16 cellular contexts compared by ENCODE assay signal in genomic region chr10:13815766-13816165, GRCh38.
A peak's percentile ranks its signal among the peaks of the same experiment; 100 is the strongest.
DNase-seq lines count a peak whose midpoint lies in the region; ATAC-seq and TF ChIP-seq lines count a peak whose summit lies in the region.
"Had no signal": no experiment of that assay in that cellular context is flagged by ENCODE, and none has a peak within 500 bp of the region (broad histone marks: within the 10 kb centered on the region; RNA-seq: fewer than 3 reads in every experiment).

No MANE protein-coding gene starts in this region.

- no peaks in the 10 kb centered on the region for H3K9me3 ChIP-seq in adipocyte (ENCODE audit: control insufficient read depth, low read length)
- H3K9me3 ChIP-seq in tibial artery, result no peaks in the 10 kb centered on the region
- H3K9me3 ChIP-seq in right lobe of liver, result no peaks in the 10 kb centered on the region
- no peaks in the 10 kb centered on the region for H3K9me3 ChIP-seq in vagina

- H3K27ac Mint-ChIP-seq in HFFc6, result peak overlapping the region; percentile 89
- H3K27ac Mint-ChIP-seq: activated CD8-positive, alpha-beta memory T cell treated with anti-CD3 and anti-CD28 coated beads, Interleukin-2, amount 10 ng/mL, durations not matched to agents 7 days and 5 days; activated naive CD4-positive, alpha-beta T cell treated with anti-CD3 and anti-CD28 coated beads, Interleukin-2, amount 50 U/mL, for 24 hours; naive thymus-derived CD8-positive, alpha-beta T cell had no signal

- intact Hi-C loops in tibial artery (cut with DNase I; ENCODE audit: low total_unique reads) (no loop called here), right lobe of liver (cut with DNase I) (no loop called here), vagina (cut with DNase I) (no loop called here)

- H3K4me3 Mint-ChIP-seq in HFFc6, result peak overlapping the region; percentile 63; the same call in 1 of the 2 replicates
- H3K4me3 Mint-ChIP-seq: activated CD8-positive, alpha-beta memory T cell treated with anti-CD3 and anti-CD28 coated beads, Interleukin-2, amount 10 ng/mL, durations not matched to agents 7 days and 5 days; activated naive CD4-positive, alpha-beta T cell treated with anti-CD3 and anti-CD28 coated beads, Interleukin-2, amount 50 U/mL, for 24 hours; naive thymus-derived CD8-positive, alpha-beta T cell had no signal

- H3K4me1 ChIP-seq in adipocyte (ENCODE audit: control insufficient read depth, insufficient read depth, low read length), result peaks cover 26% of the 10 kb centered on the region
- H3K4me1 ChIP-seq in tibial artery, result peaks cover 0 to 64% (median 16%) of the 10 kb centered on the region in 4 donors
- H3K4me1 ChIP-seq in right lobe of liver, result peaks cover 0 to 5% (median 0%) of the 10 kb centered on the region in 4 donors
- H3K4me1 ChIP-seq in vagina, result peaks cover 12% of the 10 kb centered on the region

- peak overlapping the region; percentile 21 to 64 for H3K27ac ChIP-seq in tibial artery
- H3K27ac ChIP-seq in right lobe of liver, result no peak overlapping the region
- H3K27ac ChIP-seq in vagina, result no peak overlapping the region
- H3K27ac ChIP-seq: SK-N-MC had no signal

- DNase-seq in HFFc6, result peak; percentile 79
- DNase-seq in adipocyte (ENCODE audit: low read depth), result peak; percentile 49
- DNase-seq in fibroblast of pulmonary artery (ENCODE audit: low read depth), result peak; percentile 67
- no peak for DNase-seq in tibial artery
- no peak for DNase-seq in right lobe of liver
- no peak for DNase-seq in vagina (ENCODE audit: extremely low spot score in 2 of 2)
- DNase-seq: activated CD8-positive, alpha-beta memory T cell treated with anti-CD3 and anti-CD28 coated beads, Interleukin-2, amount 10 ng/mL, durations not matched to agents 7 days and 5 days; cortex of kidney; kidney; naive thymus-derived CD8-positive, alpha-beta T cell; right cardiac atrium; stimulated activated CD4-positive, alpha-beta T cell treated with anti-CD3 and anti-CD28 coated beads, Interleukin-2, amount 100 ng/mL, for 48 hours had no signal

- no peak overlapping the region for H3K9ac ChIP-seq in adipocyte (ENCODE audit: low read length)

- H3K27me3 Mint-ChIP-seq in HFFc6 (ENCODE audit: insufficient read depth), result no peaks in the 10 kb centered on the region
- H3K27me3 Mint-ChIP-seq: activated naive CD4-positive, alpha-beta T cell treated with anti-CD3 and anti-CD28 coated beads, Interleukin-2, amount 50 U/mL, for 24 hours had no signal

- TF ChIP-seq POLR2A in right lobe of liver (IDR thresholded peaks at IDR 0.05), result no peak
- no peak for TF ChIP-seq POLR2A in vagina (IDR thresholded peaks at IDR 0.05)

- H3K9me3 Mint-ChIP-seq in HFFc6, result no peaks in the 10 kb centered on the region; the same call in 1 of the 2 replicates

- H3K36me3 ChIP-seq in adipocyte (ENCODE audit: control insufficient read depth, insufficient read depth, low read length, severe bottlenecking) (peaks cover 6% of the 10 kb centered on the region), tibial artery (no peaks in the 10 kb centered on the region), right lobe of liver (no peaks in the 10 kb centered on the region), vagina (no peaks in the 10 kb centered on the region)
- H3K36me3 ChIP-seq: MG63 had no signal

- H3K36me3 Mint-ChIP-seq in HFFc6 (ENCODE audit: low read depth), result peaks cover 32% of the 10 kb centered on the region
- H3K36me3 Mint-ChIP-seq: activated CD8-positive, alpha-beta memory T cell treated with anti-CD3 and anti-CD28 coated beads, Interleukin-2, amount 10 ng/mL, durations not matched to agents 7 days and 5 days had no signal

- H3K4me3 ChIP-seq in adipocyte (ENCODE audit: low read length) (no peak overlapping the region), fibroblast of pulmonary artery (replicated peaks; ENCODE audit: low read depth, low read length) (no peak overlapping the region), tibial artery (no peak overlapping the region), right lobe of liver (no peak overlapping the region), vagina (no peak overlapping the region)
- H3K4me3 ChIP-seq: MG63, SK-N-MC had no signal

- peaks cover 59% of the 10 kb centered on the region for H3K4me1 Mint-ChIP-seq in HFFc6 (ENCODE audit: low read depth)

- ATAC-seq in right lobe of liver (no peak), HG03025 (IDR thresholded peaks at IDR 0.05; ENCODE audit: low FRiP score, unreplicated experiment) (no peak)
- ATAC-seq: activated CD8-positive, alpha-beta memory T cell treated with anti-CD3 and anti-CD28 coated beads, Interleukin-2, amount 10 ng/mL, durations not matched to agents 7 days and 5 days; naive thymus-derived CD8-positive, alpha-beta T cell had no signal

- TF ChIP-seq CTCF in HFFc6 (IDR thresholded peaks at IDR 0.05) (no peak), fibroblast of pulmonary artery (IDR thresholded peaks at IDR 0.05; ENCODE audit: low read length, missing control alignments) (no peak), tibial artery (IDR thresholded peaks at IDR 0.05) (no peak), right lobe of liver (IDR thresholded peaks at IDR 0.05) (no peak), vagina (IDR thresholded peaks at IDR 0.05) (no peak)

- H3K27me3 ChIP-seq in adipocyte (replicated peaks; ENCODE audit: control insufficient read depth, insufficient read depth, low read length), result no peaks in the 10 kb centered on the region
- no peaks in the 10 kb centered on the region for H3K27me3 ChIP-seq in tibial artery
- no peaks in the 10 kb centered on the region for H3K27me3 ChIP-seq in right lobe of liver
- no peaks in the 10 kb centered on the region for H3K27me3 ChIP-seq in vagina
- H3K27me3 ChIP-seq: MG63 had no signal

Comparison
In these comparisons a context has a peak if more than half of its experiments do, and no peak if none do; other contexts are left out.
1. DNase-seq: peak in HFFc6 (single experiment), adipocyte (single experiment) and fibroblast of pulmonary artery (single experiment); none in tibial artery (0 of 2), right lobe of liver (0 of 3) and vagina (0 of 2).
2. H3K27ac ChIP-seq: peak in tibial artery (2 of 2); none in right lobe of liver (0 of 3) and vagina (single experiment).